ENCODE assay signal across 1 cellular context in the genomic region with DNA sequence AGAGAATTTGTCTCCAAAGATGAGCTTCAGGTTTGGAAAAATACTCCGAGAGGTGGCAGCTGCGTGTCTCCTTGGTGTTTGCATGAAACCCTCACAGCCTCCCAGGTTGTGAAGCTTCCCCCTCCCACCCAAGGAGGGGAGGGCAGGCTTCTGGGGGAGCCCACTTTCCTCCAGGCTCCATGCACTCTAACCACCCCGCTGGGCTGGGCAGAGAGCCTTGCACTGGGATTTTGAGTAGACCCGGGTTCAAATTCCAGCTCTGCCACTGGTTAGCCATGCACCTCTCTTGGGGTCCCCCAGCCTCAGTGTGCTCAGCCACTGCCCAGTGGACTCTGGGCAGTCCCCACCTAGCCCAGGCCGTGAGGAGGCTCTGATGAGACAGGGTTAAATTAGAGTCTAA.
TF ChIP-seq lines count a peak whose summit lies in the region.

No MANE protein-coding gene starts in this region.

TF ChIP-seq in H1, 55 proteins besides CTCF, POLR2A, EP300 and RAD21:
- TF ChIP-seq, protein P1, sequence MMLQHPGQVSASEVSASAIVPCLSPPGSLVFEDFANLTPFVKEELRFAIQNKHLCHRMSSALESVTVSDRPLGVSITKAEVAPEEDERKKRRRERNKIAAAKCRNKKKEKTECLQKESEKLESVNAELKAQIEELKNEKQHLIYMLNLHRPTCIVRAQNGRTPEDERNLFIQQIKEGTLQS (IDR thresholded peaks at IDR 0.05; ENCODE audit: insufficient read depth, low read depth, low read length): no peak
- TF ChIP-seq SP1 (IDR thresholded peaks at IDR 0.05; ENCODE audit: low read depth, low read length) (no peak), HDAC6 (IDR thresholded peaks at IDR 0.05; ENCODE audit: low read depth, low read length) (no peak), SIRT6 (IDR thresholded peaks at IDR 0.05; ENCODE audit: low read length) (no peak), CBX8 (IDR thresholded peaks at IDR 0.05; ENCODE audit: borderline replicate concordance, low read depth, low read length) (no peak), FOSL1 (IDR thresholded peaks at IDR 0.05; ENCODE audit: insufficient read depth, low read depth, low read length) (no peak), RBBP5 (IDR thresholded peaks at IDR 0.05; ENCODE audit: borderline replicate concordance, low read depth, low read length) (no peak), EZH2 (IDR thresholded peaks at IDR 0.05; ENCODE audit: low read depth, low read length, severe bottlenecking) (no peak), GABPA (IDR thresholded peaks at IDR 0.05; ENCODE audit: borderline replicate concordance, insufficient read depth, low read length) (no peak), SAP30 (IDR thresholded peaks at IDR 0.05; ENCODE audit: insufficient read depth, insufficient replicate concordance, low read length) (no peak)
